In the genomic region with DNA sequence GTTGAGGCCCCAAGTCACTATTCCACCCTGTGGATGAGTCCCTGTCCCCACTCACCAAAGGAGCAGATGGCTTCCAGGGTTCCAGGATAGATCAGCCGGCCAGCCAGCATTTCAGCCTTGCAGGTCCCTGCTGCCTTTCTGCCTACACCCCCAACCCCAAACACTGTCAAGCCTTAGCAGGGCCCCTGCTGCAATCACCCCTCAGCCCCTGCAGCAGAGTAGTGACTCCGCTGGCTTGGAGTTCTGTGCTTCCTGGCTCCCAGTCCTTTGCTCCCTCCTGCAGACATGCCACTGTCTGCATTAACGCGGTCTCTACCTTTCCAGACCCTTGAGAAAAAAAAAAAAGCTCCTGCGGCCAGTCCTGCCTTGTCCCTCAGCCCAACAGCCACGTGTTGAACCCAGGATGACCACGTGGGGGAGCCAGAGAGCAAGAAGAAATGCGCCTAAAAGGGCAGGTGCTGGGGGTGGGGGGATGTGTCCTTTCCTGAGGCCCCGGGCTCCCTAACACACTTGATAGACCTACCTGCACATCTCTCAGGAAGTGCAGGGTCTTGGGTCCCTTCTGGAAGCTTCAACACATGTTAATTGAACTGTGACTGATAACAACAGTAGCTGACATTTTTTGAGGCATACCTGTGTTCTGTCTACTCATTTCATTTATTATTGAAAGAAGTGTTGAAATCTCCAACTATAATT, we compare ENCODE assay signal across 1 cellular context.
TF ChIP-seq lines count a peak whose summit lies in the region.

No MANE protein-coding gene starts in this region.

TF ChIP-seq in K562, 482 proteins besides CTCF, POLR2A, EP300 and RAD21 (continued from another document and continues in another):
- no peak for TF ChIP-seq ZNF778 (CRISPR knock-in tag; IDR thresholded peaks at IDR 0.05)
- TF ChIP-seq, protein P1, sequence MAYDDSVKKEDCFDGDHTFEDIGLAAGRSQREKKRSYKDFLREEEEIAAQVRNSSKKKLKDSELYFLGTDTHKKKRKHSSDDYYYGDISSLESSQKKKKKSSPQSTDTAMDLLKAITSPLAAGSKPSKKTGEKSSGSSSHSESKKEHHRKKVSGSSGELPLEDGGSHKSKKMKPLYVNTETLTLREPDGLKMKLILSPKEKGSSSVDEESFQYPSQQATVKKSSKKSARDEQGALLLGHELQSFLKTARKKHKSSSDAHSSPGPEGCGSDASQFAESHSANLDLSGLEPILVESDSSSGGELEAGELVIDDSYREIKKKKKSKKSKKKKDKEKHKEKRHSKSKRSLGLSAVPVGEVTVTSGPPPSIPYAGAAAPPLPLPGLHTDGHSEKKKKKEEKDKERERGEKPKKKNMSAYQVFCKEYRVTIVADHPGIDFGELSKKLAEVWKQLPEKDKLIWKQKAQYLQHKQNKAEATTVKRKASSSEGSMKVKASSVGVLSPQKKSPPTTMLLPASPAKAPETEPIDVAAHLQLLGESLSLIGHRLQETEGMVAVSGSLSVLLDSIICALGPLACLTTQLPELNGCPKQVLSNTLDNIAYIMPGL (CRISPR knock-in tag; IDR thresholded peaks at IDR 0.05), result no peak
- TF ChIP-seq NCOR1 (IDR thresholded peaks at IDR 0.05), result no peak
- TF ChIP-seq EHMT2 (IDR thresholded peaks at IDR 0.05), result no peak
- TF ChIP-seq, protein P2, sequence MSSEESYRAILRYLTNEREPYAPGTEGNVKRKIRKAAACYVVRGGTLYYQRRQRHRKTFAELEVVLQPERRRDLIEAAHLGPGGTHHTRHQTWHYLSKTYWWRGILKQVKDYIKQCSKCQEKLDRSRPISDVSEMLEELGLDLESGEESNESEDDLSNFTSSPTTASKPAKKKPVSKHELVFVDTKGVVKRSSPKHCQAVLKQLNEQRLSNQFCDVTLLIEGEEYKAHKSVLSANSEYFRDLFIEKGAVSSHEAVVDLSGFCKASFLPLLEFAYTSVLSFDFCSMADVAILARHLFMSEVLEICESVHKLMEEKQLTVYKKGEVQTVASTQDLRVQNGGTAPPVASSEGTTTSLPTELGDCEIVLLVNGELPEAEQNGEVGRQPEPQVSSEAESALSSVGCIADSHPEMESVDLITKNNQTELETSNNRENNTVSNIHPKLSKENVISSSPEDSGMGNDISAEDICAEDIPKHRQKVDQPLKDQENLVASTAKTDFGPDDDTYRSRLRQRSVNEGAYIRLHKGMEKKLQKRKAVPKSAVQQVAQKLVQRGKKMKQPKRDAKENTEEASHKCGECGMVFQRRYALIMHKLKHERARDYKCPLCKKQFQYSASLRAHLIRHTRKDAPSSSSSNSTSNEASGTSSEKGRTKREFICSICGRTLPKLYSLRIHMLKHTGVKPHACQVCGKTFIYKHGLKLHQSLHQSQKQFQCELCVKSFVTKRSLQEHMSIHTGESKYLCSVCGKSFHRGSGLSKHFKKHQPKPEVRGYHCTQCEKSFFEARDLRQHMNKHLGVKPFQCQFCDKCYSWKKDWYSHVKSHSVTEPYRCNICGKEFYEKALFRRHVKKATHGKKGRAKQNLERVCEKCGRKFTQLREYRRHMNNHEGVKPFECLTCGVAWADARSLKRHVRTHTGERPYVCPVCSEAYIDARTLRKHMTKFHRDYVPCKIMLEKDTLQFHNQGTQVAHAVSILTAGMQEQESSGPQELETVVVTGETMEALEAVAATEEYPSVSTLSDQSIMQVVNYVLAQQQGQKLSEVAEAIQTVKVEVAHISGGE (CRISPR knock-in tag; IDR thresholded peaks at IDR 0.05), result no peak
- no peak for TF ChIP-seq ZNF263 (CRISPR knock-in tag; IDR thresholded peaks at IDR 0.05; ENCODE audit: borderline replicate concordance)
- no peak for TF ChIP-seq IFI16 (CRISPR knock-in tag; IDR thresholded peaks at IDR 0.05)
- no peak for TF ChIP-seq TRIM24 (IDR thresholded peaks at IDR 0.05)
- no peak for TF ChIP-seq PYGO2 (tag; IDR thresholded peaks at IDR 0.05)
- TF ChIP-seq, protein P3, sequence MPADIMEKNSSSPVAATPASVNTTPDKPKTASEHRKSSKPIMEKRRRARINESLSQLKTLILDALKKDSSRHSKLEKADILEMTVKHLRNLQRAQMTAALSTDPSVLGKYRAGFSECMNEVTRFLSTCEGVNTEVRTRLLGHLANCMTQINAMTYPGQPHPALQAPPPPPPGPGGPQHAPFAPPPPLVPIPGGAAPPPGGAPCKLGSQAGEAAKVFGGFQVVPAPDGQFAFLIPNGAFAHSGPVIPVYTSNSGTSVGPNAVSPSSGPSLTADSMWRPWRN (IDR thresholded peaks at IDR 0.05; ENCODE audit: low read depth), result no peak
- no peak for TF ChIP-seq HNRNPL (IDR thresholded peaks at IDR 0.05; ENCODE audit: low read depth, low read length)
- TF ChIP-seq CTBP1 (IDR thresholded peaks at IDR 0.05; ENCODE audit: borderline replicate concordance), result peak; percentile 40; the same call in 1 of the 2 replicates
- TF ChIP-seq CSDE1 (IDR thresholded peaks at IDR 0.05), result no peak
- TF ChIP-seq, protein P4, sequence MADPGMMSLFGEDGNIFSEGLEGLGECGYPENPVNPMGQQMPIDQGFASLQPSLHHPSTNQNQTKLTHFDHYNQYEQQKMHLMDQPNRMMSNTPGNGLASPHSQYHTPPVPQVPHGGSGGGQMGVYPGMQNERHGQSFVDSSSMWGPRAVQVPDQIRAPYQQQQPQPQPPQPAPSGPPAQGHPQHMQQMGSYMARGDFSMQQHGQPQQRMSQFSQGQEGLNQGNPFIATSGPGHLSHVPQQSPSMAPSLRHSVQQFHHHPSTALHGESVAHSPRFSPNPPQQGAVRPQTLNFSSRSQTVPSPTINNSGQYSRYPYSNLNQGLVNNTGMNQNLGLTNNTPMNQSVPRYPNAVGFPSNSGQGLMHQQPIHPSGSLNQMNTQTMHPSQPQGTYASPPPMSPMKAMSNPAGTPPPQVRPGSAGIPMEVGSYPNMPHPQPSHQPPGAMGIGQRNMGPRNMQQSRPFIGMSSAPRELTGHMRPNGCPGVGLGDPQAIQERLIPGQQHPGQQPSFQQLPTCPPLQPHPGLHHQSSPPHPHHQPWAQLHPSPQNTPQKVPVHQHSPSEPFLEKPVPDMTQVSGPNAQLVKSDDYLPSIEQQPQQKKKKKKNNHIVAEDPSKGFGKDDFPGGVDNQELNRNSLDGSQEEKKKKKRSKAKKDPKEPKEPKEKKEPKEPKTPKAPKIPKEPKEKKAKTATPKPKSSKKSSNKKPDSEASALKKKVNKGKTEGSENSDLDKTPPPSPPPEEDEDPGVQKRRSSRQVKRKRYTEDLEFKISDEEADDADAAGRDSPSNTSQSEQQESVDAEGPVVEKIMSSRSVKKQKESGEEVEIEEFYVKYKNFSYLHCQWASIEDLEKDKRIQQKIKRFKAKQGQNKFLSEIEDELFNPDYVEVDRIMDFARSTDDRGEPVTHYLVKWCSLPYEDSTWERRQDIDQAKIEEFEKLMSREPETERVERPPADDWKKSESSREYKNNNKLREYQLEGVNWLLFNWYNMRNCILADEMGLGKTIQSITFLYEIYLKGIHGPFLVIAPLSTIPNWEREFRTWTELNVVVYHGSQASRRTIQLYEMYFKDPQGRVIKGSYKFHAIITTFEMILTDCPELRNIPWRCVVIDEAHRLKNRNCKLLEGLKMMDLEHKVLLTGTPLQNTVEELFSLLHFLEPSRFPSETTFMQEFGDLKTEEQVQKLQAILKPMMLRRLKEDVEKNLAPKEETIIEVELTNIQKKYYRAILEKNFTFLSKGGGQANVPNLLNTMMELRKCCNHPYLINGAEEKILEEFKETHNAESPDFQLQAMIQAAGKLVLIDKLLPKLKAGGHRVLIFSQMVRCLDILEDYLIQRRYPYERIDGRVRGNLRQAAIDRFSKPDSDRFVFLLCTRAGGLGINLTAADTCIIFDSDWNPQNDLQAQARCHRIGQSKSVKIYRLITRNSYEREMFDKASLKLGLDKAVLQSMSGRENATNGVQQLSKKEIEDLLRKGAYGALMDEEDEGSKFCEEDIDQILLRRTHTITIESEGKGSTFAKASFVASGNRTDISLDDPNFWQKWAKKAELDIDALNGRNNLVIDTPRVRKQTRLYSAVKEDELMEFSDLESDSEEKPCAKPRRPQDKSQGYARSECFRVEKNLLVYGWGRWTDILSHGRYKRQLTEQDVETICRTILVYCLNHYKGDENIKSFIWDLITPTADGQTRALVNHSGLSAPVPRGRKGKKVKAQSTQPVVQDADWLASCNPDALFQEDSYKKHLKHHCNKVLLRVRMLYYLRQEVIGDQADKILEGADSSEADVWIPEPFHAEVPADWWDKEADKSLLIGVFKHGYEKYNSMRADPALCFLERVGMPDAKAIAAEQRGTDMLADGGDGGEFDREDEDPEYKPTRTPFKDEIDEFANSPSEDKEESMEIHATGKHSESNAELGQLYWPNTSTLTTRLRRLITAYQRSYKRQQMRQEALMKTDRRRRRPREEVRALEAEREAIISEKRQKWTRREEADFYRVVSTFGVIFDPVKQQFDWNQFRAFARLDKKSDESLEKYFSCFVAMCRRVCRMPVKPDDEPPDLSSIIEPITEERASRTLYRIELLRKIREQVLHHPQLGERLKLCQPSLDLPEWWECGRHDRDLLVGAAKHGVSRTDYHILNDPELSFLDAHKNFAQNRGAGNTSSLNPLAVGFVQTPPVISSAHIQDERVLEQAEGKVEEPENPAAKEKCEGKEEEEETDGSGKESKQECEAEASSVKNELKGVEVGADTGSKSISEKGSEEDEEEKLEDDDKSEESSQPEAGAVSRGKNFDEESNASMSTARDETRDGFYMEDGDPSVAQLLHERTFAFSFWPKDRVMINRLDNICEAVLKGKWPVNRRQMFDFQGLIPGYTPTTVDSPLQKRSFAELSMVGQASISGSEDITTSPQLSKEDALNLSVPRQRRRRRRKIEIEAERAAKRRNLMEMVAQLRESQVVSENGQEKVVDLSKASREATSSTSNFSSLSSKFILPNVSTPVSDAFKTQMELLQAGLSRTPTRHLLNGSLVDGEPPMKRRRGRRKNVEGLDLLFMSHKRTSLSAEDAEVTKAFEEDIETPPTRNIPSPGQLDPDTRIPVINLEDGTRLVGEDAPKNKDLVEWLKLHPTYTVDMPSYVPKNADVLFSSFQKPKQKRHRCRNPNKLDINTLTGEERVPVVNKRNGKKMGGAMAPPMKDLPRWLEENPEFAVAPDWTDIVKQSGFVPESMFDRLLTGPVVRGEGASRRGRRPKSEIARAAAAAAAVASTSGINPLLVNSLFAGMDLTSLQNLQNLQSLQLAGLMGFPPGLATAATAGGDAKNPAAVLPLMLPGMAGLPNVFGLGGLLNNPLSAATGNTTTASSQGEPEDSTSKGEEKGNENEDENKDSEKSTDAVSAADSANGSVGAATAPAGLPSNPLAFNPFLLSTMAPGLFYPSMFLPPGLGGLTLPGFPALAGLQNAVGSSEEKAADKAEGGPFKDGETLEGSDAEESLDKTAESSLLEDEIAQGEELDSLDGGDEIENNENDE (IDR thresholded peaks at IDR 0.05; ENCODE audit: low read depth, low read length), result no peak
- no peak for TF ChIP-seq TCF7 (IDR thresholded peaks at IDR 0.05; ENCODE audit: borderline replicate concordance)
- TF ChIP-seq, protein P5, sequence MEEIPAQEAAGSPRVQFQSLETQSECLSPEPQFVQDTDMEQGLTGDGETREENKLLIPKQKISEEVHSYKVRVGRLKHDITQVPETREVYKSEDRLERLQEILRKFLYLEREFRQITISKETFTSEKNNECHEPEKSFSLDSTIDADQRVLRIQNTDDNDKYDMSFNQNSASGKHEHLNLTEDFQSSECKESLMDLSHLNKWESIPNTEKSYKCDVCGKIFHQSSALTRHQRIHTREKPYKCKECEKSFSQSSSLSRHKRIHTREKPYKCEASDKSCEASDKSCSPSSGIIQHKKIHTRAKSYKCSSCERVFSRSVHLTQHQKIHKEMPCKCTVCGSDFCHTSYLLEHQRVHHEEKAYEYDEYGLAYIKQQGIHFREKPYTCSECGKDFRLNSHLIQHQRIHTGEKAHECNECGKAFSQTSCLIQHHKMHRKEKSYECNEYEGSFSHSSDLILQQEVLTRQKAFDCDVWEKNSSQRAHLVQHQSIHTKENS (CRISPR knock-in tag; IDR thresholded peaks at IDR 0.05), result no peak
- TF ChIP-seq ZNF274 (IDR thresholded peaks at IDR 0.05; ENCODE audit: borderline replicate concordance, low read depth, low read length), result no peak
- TF ChIP-seq HSF4 (CRISPR knock-in tag; IDR thresholded peaks at IDR 0.05; ENCODE audit: borderline replicate concordance), result no peak
- TF ChIP-seq, protein P6, sequence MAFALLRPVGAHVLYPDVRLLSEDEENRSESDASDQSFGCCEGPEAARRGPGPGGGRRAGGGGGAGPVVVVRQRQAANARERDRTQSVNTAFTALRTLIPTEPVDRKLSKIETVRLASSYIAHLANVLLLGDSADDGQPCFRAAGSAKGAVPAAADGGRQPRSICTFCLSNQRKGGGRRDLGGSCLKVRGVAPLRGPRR (CRISPR knock-in tag; IDR thresholded peaks at IDR 0.05), result no peak
- peak; percentile 52 for TF ChIP-seq SMAD4 (CRISPR knock-in tag; conservative IDR thresholded peaks at IDR 0.05)
- TF ChIP-seq SRSF7 (optimal IDR thresholded peaks at IDR 0.05; ENCODE audit: low read depth, low read length), result no peak
- no peak for TF ChIP-seq SREBF2 (CRISPR knock-in tag; IDR thresholded peaks at IDR 0.05)
- no peak for TF ChIP-seq PCBP1 (IDR thresholded peaks at IDR 0.05; ENCODE audit: low read depth, low read length, poor library complexity, severe bottlenecking)
- 0 out of 2 replicates have a peak, but pooled peaks have one; percentile 22 for TF ChIP-seq DMBX1 (CRISPR knock-in tag; IDR thresholded peaks at IDR 0.05; ENCODE audit: borderline replicate concordance)
- no peak for TF ChIP-seq MYBL2 (IDR thresholded peaks at IDR 0.05; ENCODE audit: low read depth)
- no peak for TF ChIP-seq MYBL2 (CRISPR knock-in tag; IDR thresholded peaks at IDR 0.05; ENCODE audit: borderline replicate concordance)
- TF ChIP-seq SUPT5H (IDR thresholded peaks at IDR 0.05), result no peak
- 0 out of 2 replicates have a peak, but pooled peaks have one; percentile 18 for TF ChIP-seq KLF13 (tag; IDR thresholded peaks at IDR 0.05; ENCODE audit: borderline replicate concordance, low read depth)
- no peak for TF ChIP-seq NRF1 (conservative IDR thresholded peaks at IDR 0.05 in 1 of 2, IDR thresholded peaks at IDR 0.05 in 1 of 2)
- no peak for TF ChIP-seq ZNF134 (CRISPR knock-in tag; conservative IDR thresholded peaks at IDR 0.05)
- TF ChIP-seq PTRF (tag; IDR thresholded peaks at IDR 0.05), result no peak
- no peak for TF ChIP-seq BRCA1 (IDR thresholded peaks at IDR 0.05)
- no peak for TF ChIP-seq BRCA1 (CRISPR knock-in tag; IDR thresholded peaks at IDR 0.05)
